21 cellular contexts compared by ENCODE assay signal in the genomic region with DNA sequence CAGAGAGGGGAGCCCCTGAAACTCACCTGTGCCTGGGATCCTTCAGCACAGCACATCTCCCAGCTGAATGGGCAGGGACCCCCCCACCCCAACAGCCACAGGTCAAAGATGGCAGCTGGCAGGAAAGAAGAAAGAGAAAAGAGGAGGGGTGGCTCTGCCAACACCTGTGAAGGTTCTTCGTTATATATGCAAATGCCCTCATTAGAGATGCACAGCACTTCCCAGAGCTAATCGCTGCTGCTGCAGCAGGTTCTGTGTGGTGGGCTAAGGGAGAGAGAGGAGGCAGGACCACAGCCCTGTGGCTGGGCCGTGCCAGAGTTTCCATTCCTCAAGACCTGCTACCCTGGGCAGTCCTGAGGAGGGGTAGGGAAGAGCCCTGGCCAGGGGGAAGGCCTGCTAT.
"Had no signal": no experiment of that assay in that cellular context is flagged by ENCODE, and none has a peak within 500 bp of the region (broad histone marks: within the 10 kb centered on the region; RNA-seq: fewer than 3 reads in every experiment).

No MANE protein-coding gene starts in this region.

- H3K27me3 ChIP-seq: colonic mucosa, esophagus squamous epithelium, hepatocyte, stomach, uterus had no signal

- H3K4me3 ChIP-seq: colonic mucosa, esophagus squamous epithelium, hepatocyte, lung, spleen, stomach, uterus had no signal

- H3K36me3 Mint-ChIP-seq: type B pancreatic cell had no signal

- H3K36me3 ChIP-seq: colonic mucosa, neutrophil, uterus had no signal

- H3K4me1 ChIP-seq: colonic mucosa, spleen, uterus had no signal

- H3K27ac ChIP-seq: colonic mucosa, esophagus squamous epithelium, neutrophil, spleen, stomach, uterus had no signal

- DNase-seq: colonic mucosa; dermis blood vessel endothelial cell; esophagus squamous epithelium; foreskin fibroblast; left colon; left ventricle myocardium superior; mesenchymal stem cell; naive B cell; spleen; stimulated activated CD4-positive, alpha-beta T cell treated with anti-CD3 and anti-CD28 coated beads, Interleukin-2, amount 100 ng/mL, for 24 hours; stimulated activated CD4-positive, alpha-beta T cell treated with anti-CD3 and anti-CD28 coated beads, Interleukin-4, amount 100 ng/mL, for 4 hours; stimulated activated naive CD4-positive, alpha-beta T cell; stomach; substantia nigra; uterus had no signal

- H3K9me3 ChIP-seq: colonic mucosa, esophagus squamous epithelium, neutrophil, spleen, stomach, uterus had no signal

- H3K4me1 Mint-ChIP-seq: nephron progenitor cell had no signal

- H3K4me3 Mint-ChIP-seq: naive B cell, type B pancreatic cell had no signal

- H3K9me3 Mint-ChIP-seq: nephron progenitor cell, type B pancreatic cell had no signal

- ATAC-seq: left colon, left ventricle myocardium superior, sciatic nerve had no signal
